8 cellular contexts compared by ENCODE assay signal in genomic region chr4:781493-782216, GRCh38. TPM values are rescaled to one million over a fixed set of nuclear protein-coding genes. Genes with fewer than 3 reads are reported as not detected.
DNase-seq lines count a peak whose midpoint lies in the region; ATAC-seq and TF ChIP-seq lines count a peak whose summit lies in the region.

No MANE protein-coding gene starts in this region.

- TF ChIP-seq CTCF in BJ (IDR thresholded peaks at IDR 0.05; ENCODE audit: insufficient read depth, low read depth, low read length) (no peak), kidney epithelial cell (IDR thresholded peaks at IDR 0.05; ENCODE audit: insufficient read depth, low read length, poor library complexity, severe bottlenecking) (no peak)

- CTCF ChIA-PET in BJ (lab: Yijun Ruan, JAX): interaction anchor here (0.7 to 1.5 kb wide), 2 partner anchors 10 to 98 kb away, joined by 3 to 4 read pairs; no protein-coding TSS in a partner anchor

- ATAC-seq in HG03457 (IDR thresholded peaks at IDR 0.05; ENCODE audit: unreplicated experiment): peak; percentile 97

- H3K36me3 ChIP-seq in BJ (ENCODE audit: control insufficient read depth, insufficient read depth, low read length): peaks cover 7% of the 10 kb centered on the region
- H3K36me3 ChIP-seq in kidney epithelial cell (ENCODE audit: control insufficient read depth, insufficient read depth, low read length): no peaks in the 10 kb centered on the region

- H3K27me3 ChIP-seq in BJ (ENCODE audit: control insufficient read depth, insufficient read depth, low read length) (peaks cover 2% of the 10 kb centered on the region; the same call in 1 of the 2 replicates), kidney epithelial cell (ENCODE audit: control insufficient read depth, insufficient read depth, low read length) (peaks cover 21% of the 10 kb centered on the region)

- H3K4me3 ChIP-seq in BJ (ENCODE audit: low read depth, low read length) (peak overlapping the region; percentile 99), kidney epithelial cell (ENCODE audit: low read depth, low read length) (peak overlapping the region; percentile 88)

- DNase-seq in BJ (ENCODE audit: low read depth) (peak; percentile 96), GM19240 (ENCODE audit: insufficient read length, low spot score) (peak; percentile 94), NCI-H524 (lab: John Stamatoyannopoulos, UW) (peak; percentile 97 to 98), kidney epithelial cell (ENCODE audit: low read depth) (peak; percentile 91)
- peak; percentile 96 to 97 for DNase-seq in activated CD4-positive, alpha-beta T cell treated with anti-CD3 and anti-CD28 coated beads for 4 hours
- DNase-seq in stimulated activated CD4-positive, alpha-beta T cell treated with anti-CD3 and anti-CD28 coated beads, Interleukin-15, amount 100 ng/mL, for 24 hours: peak; percentile 99

- POLR2A ChIA-PET in BJ (lab: Charles Lee): interaction anchor here (0.5 kb wide), 1 partner anchor 32 kb away, joined by 5 read pairs; no protein-coding TSS in a partner anchor

- H3K27ac ChIP-seq in cingulate gyrus (ENCODE audit: low read depth, low read length): peak overlapping the region; percentile 98

RNA-seq across cellular contexts. Expression of gene CPLX1, which starts 44.3 kb away (rescaled TPM):
- 0.15 TPM in 1 of 2 replicates, not detected in the other for polyA plus RNA-seq in BJ (2011; rRNA removed)
- polyA minus RNA-seq in BJ (2011; rRNA and poly(A)+ RNA removed): not detected in 2 replicates
- total RNA-seq in kidney epithelial cell: 0.17 TPM in 1 of 2 replicates, not detected in the other

Comparison
In these comparisons a context has a peak if more than half of its experiments do, and no peak if none do; other contexts are left out.
1. Peak in every context shown above with its lines: DNase-seq, ATAC-seq, H3K4me3 ChIP-seq and H3K27ac ChIP-seq.